In genomic region chrX:133648594-133648993, GRCh38 we compare ENCODE assay signal across 18 cellular contexts.
DNase-seq lines count a peak whose midpoint lies in the region; ATAC-seq, FAIRE-seq and TF ChIP-seq lines count a peak whose summit lies in the region.
"Had no signal": no experiment of that assay in that cellular context is flagged by ENCODE, and none has a peak within 500 bp of the region (broad histone marks: within the 10 kb centered on the region; RNA-seq: fewer than 3 reads in every experiment).

No MANE protein-coding gene starts in this region.

- H3K27me3 Mint-ChIP-seq in GM23338 (ENCODE audit: insufficient read depth, low read depth, poor library complexity) (no peaks in the 10 kb centered on the region), nephron progenitor cell (ENCODE audit: low read depth, poor library complexity) (no peaks in the 10 kb centered on the region)
- H3K27me3 Mint-ChIP-seq: CD4-positive, alpha-beta memory T cell had no signal

- TF ChIP-seq EP300 in H1 (IDR thresholded peaks at IDR 0.05; ENCODE audit: borderline replicate concordance in 1 of 2, low read depth in 2 of 2, low read length in 2 of 2), result no peak

- no peak overlapping the region for H2AK5ac ChIP-seq in H1 (ENCODE audit: low read depth, low read length)

- no peak overlapping the region for H2BK20ac ChIP-seq in H1 (ENCODE audit: low read length)

- TF ChIP-seq CTCF in GM23338 (conservative IDR thresholded peaks at IDR 0.05; ENCODE audit: low read depth in 2 of 2) (no peak), H1 (IDR thresholded peaks at IDR 0.05; ENCODE audit: control extremely low read depth in 1 of 3, insufficient read depth in 1 of 3, low read depth in 1 of 3, low read length in 3 of 3) (no peak), nephron progenitor cell (IDR thresholded peaks at IDR 0.05) (no peak), gastrocnemius medialis (IDR thresholded peaks at IDR 0.05 in 4 of 5, conservative IDR thresholded peaks at IDR 0.05 in 1 of 5) (no peak)

- no peak overlapping the region for H4K91ac ChIP-seq in H1 (replicated peaks; ENCODE audit: insufficient read length, low read length)

- peak overlapping the region; percentile 92 for H2BK12ac ChIP-seq in H1 (ENCODE audit: low read depth, low read length)

- no peaks in the 10 kb centered on the region for H3K27me3 ChIP-seq in GM23338 (ENCODE audit: insufficient read depth)
- H3K27me3 ChIP-seq in H1 (replicated peaks in 1 of 4; ENCODE audit: control insufficient read depth in 3 of 4, extremely low read depth in 1 of 4, insufficient read depth in 3 of 4, low read length in 3 of 4), result no peaks in the 10 kb centered on the region
- H3K27me3 ChIP-seq in gastrocnemius medialis, result no peaks in the 10 kb centered on the region

- TF ChIP-seq RAD21 in H1 (IDR thresholded peaks at IDR 0.05 in 1 of 2, conservative IDR thresholded peaks at IDR 0.05 in 1 of 2; ENCODE audit: low read depth in 2 of 2, low read length in 2 of 2), result no peak

- no peaks in the 10 kb centered on the region for H3K9me2 ChIP-seq in GM23338 (ENCODE audit: insufficient read depth)

- 0 out of 2 replicates have a peak overlapping the region, but pooled peaks have one; percentile 52 for H2BK5ac ChIP-seq in H1 (ENCODE audit: low read depth, low read length)

- H2BK120ac ChIP-seq in H1 (replicated peaks; ENCODE audit: low read depth, low read length), result peak overlapping the region; percentile 2

- CTCF ChIA-PET in H1 (lab: Charles Lee; ENCODE audit: partially characterized antibody), result interaction anchor here (0.6 kb wide), 2 partner anchors 30 to 60 kb away, joined by 3 read pairs; no protein-coding TSS in a partner anchor

- H3K4me3 ChIP-seq in GM23338 (no peak overlapping the region), H1 (ENCODE audit: extremely low read depth in 1 of 4, insufficient read depth in 2 of 4, low read depth in 3 of 4, low read length in 4 of 4) (no peak overlapping the region), gastrocnemius medialis (no peak overlapping the region)
- H3K4me3 ChIP-seq: BLaER1, HAP-1 had no signal

- TF ChIP-seq POLR2A in H1 (IDR thresholded peaks at IDR 0.05; ENCODE audit: control extremely low read depth in 1 of 2, low read depth in 2 of 2, low read length in 2 of 2), result no peak
- TF ChIP-seq POLR2A in gastrocnemius medialis (IDR thresholded peaks at IDR 0.05), result no peak

- no peak overlapping the region for H3K18ac ChIP-seq in H1 (ENCODE audit: extremely low read depth, low read length)

- POLR2A ChIA-PET in H1 (lab: Charles Lee; ENCODE audit: partially characterized antibody), result interaction anchor here (0.8 kb wide), 1 partner anchor 9 kb away, joined by 3 read pairs; no protein-coding TSS in a partner anchor

- no peaks in the 10 kb centered on the region for H3K79me1 ChIP-seq in H1 (ENCODE audit: low read depth, low read length)

- peak overlapping the region; percentile 71; the same call in 1 of the 2 replicates for H3K27ac ChIP-seq in GM23338 (ENCODE audit: low read depth)
- H3K27ac ChIP-seq in H1 (ENCODE audit: low read depth, low read length), result no peak overlapping the region
- peak overlapping the region in 1 of 4 donors; percentile 27 for H3K27ac ChIP-seq in gastrocnemius medialis
- H3K27ac ChIP-seq: 22Rv1, BLaER1 had no signal

- H3K4me1 Mint-ChIP-seq in GM23338, result peaks cover 38% of the 10 kb centered on the region
- H3K4me1 Mint-ChIP-seq in nephron progenitor cell, result peaks cover 15% of the 10 kb centered on the region
- H3K4me1 Mint-ChIP-seq: CD4-positive, alpha-beta memory T cell; IgD-negative memory B cell had no signal

- no peak overlapping the region; the same call in 1 of the 2 replicates for H3K4me2 ChIP-seq in GM23338
- no peak overlapping the region for H3K4me2 ChIP-seq in H1 (ENCODE audit: insufficient read depth in 1 of 2, low read depth in 2 of 2, low read length in 2 of 2)
- H3K4me2 ChIP-seq: BLaER1 had no signal

- H3K4ac ChIP-seq in H1 (replicated peaks; ENCODE audit: insufficient read length, low read depth, low read length), result no peak overlapping the region

- in situ Hi-C loops in gastrocnemius medialis (cut with MboI; ENCODE audit: low sequenced_read_pairs in 4 of 4), result no loop called here

- H3K36me3 ChIP-seq in GM23338 (ENCODE audit: insufficient read depth), result no peaks in the 10 kb centered on the region
- no peaks in the 10 kb centered on the region for H3K36me3 ChIP-seq in H1 (ENCODE audit: control insufficient read depth in 2 of 4, insufficient read depth in 4 of 4, low read length in 3 of 4)
- no peaks in the 10 kb centered on the region for H3K36me3 ChIP-seq in gastrocnemius medialis
- H3K36me3 ChIP-seq: BLaER1, HAP-1 had no signal

- H3K14ac ChIP-seq in H1 (ENCODE audit: insufficient read length), result no peak overlapping the region

- H3K9me3 ChIP-seq in H1 (ENCODE audit: insufficient read depth in 2 of 2, low read depth in 1 of 2, low read length in 1 of 2) (no peaks in the 10 kb centered on the region), gastrocnemius medialis (no peaks in the 10 kb centered on the region)
- H3K9me3 ChIP-seq: BLaER1, HAP-1 had no signal

- H3K4me1 ChIP-seq in GM23338 (ENCODE audit: insufficient read depth), result peaks cover 10% of the 10 kb centered on the region
- peaks cover 0 to 17% (median 4%) of the 10 kb centered on the region in 4 experiments; a peak in 5 of 7 replicates for H3K4me1 ChIP-seq in H1 (replicated peaks in 1 of 4; ENCODE audit: control insufficient read depth in 3 of 4, insufficient read depth in 4 of 4, low read length in 3 of 4)
- peaks cover 0 to 3% of the 10 kb centered on the region in 2 donors for H3K4me1 ChIP-seq in gastrocnemius medialis
- H3K4me1 ChIP-seq: BLaER1 had no signal

- DNase-seq in GM23338 (ENCODE audit: low spot score) (no peak), H1 (ENCODE audit: low read depth in 1 of 2, low spot score in 2 of 2) (no peak), nephron progenitor cell (no peak), gastrocnemius medialis (no peak), epidermal melanocyte (ENCODE audit: insufficient read length, low spot score) (no peak), NCI-H748 (lab: John Stamatoyannopoulos, UW; ENCODE audit: unreplicated experiment) (no peak)
- DNase-seq: Calu3; CD4-positive, alpha-beta memory T cell; DMS79 treated with DMSO at 0.1 percent for 48 hours; GF-D8; GOT3 had no signal

- H3K23ac ChIP-seq in H1 (ENCODE audit: insufficient read length), result no peak overlapping the region

- intact Hi-C loops in gastrocnemius medialis (cut with DNase I; ENCODE audit: low total_unique reads), result no loop called here

- no peak overlapping the region for H3K27ac Mint-ChIP-seq in GM23338
- peak overlapping the region; percentile 1 for H3K27ac Mint-ChIP-seq in nephron progenitor cell
- H3K27ac Mint-ChIP-seq: CD4-positive, alpha-beta memory T cell; IgD-negative memory B cell had no signal

- no peak overlapping the region for H4K8ac ChIP-seq in H1 (ENCODE audit: extremely low read depth, insufficient read depth, low read length)

- ATAC-seq in GM23338 (no peak), gastrocnemius medialis (peak; percentile 66 to 71), HG02981 (IDR thresholded peaks at IDR 0.05; ENCODE audit: unreplicated experiment) (no peak)
- ATAC-seq: HepG2 had no signal

- H3K56ac ChIP-seq in H1 (replicated peaks; ENCODE audit: insufficient read length, low read depth, low read length), result no peak overlapping the region

- no peak overlapping the region for H3K9ac ChIP-seq in H1 (replicated peaks in 1 of 4; ENCODE audit: extremely low read depth in 1 of 4, low read depth in 3 of 4, low read length in 3 of 4)
- H3K9ac ChIP-seq: BLaER1 had no signal

- H3K9me3 Mint-ChIP-seq in GM23338 (no peaks in the 10 kb centered on the region), nephron progenitor cell (no peaks in the 10 kb centered on the region)
- H3K9me3 Mint-ChIP-seq: CD14-positive monocyte; CD4-positive, alpha-beta memory T cell; IgD-negative memory B cell had no signal

- no peaks in the 10 kb centered on the region; the same call in 2 of the 3 replicates for H3K36me3 Mint-ChIP-seq in GM23338 (ENCODE audit: low read depth)
- peaks cover 10% of the 10 kb centered on the region for H3K36me3 Mint-ChIP-seq in nephron progenitor cell (ENCODE audit: low read depth)
- H3K36me3 Mint-ChIP-seq: CD14-positive monocyte; CD4-positive, alpha-beta memory T cell; IgD-negative memory B cell had no signal

- no peaks in the 10 kb centered on the region for H4K20me1 ChIP-seq in GM23338 (replicated peaks; ENCODE audit: insufficient read depth)
- no peaks in the 10 kb centered on the region for H4K20me1 ChIP-seq in H1 (replicated peaks in 1 of 2; ENCODE audit: control insufficient read depth in 1 of 2, insufficient read depth in 2 of 2, low read length in 2 of 2)

- H3K79me2 ChIP-seq in GM23338 (replicated peaks; ENCODE audit: insufficient read depth) (no peaks in the 10 kb centered on the region), H1 (ENCODE audit: control insufficient read depth in 1 of 2, insufficient read depth in 2 of 2, low read length in 2 of 2) (no peaks in the 10 kb centered on the region)

- no peaks in the 10 kb centered on the region for H3K23me2 ChIP-seq in H1 (ENCODE audit: low read depth, low read length)

- no peak overlapping the region for H4K5ac ChIP-seq in H1 (ENCODE audit: insufficient read length, low read depth, low read length)

- H2AFZ ChIP-seq in GM23338 (no peak overlapping the region), H1 (ENCODE audit: low read length) (no peak overlapping the region)

- H2BK15ac ChIP-seq in H1 (ENCODE audit: low read length), result no peak overlapping the region

- H3K4me3 Mint-ChIP-seq in GM23338 (no peak overlapping the region), nephron progenitor cell (no peak overlapping the region)
- H3K4me3 Mint-ChIP-seq: CD14-positive monocyte; CD4-positive, alpha-beta memory T cell; IgD-negative memory B cell had no signal

- no peaks in the 10 kb centered on the region for H3F3A ChIP-seq in GM23338 (replicated peaks; ENCODE audit: low read depth)

- 88% methylated on average over 4 of the region's 4 CpGs; no CpG with 5 or more reads in 1 of the 2 experiments for whole genome bisulfite sequencing in H1 (ENCODE audit: extremely low coverage in 1 of 2, insufficient coverage in 1 of 2, insufficient read length in 1 of 2, insufficient replicate concordance in 2 of 2, low coverage in 1 of 2, low lambda C conversion rate in 2 of 2, missing lambda C conversion rate in 1 of 2), 2 experiments

- FAIRE-seq in H1 (lab: Jason Lieb, UNC), result no peak
- FAIRE-seq: HepG2 had no signal

TF ChIP-seq in GM23338, 12 proteins besides CTCF, POLR2A, EP300 and RAD21:
- no peak for TF ChIP-seq ZNF331 (CRISPR knock-in tag; IDR thresholded peaks at IDR 0.05; ENCODE audit: low read depth)

TF ChIP-seq in H1, 55 proteins besides CTCF, POLR2A, EP300 and RAD21:
- TF ChIP-seq CHD2 (IDR thresholded peaks at IDR 0.05; ENCODE audit: low read length) (no peak), KDM4A (IDR thresholded peaks at IDR 0.05; ENCODE audit: low read depth, low read length, severe bottlenecking) (no peak), TCF12 (IDR thresholded peaks at IDR 0.05; ENCODE audit: low read depth, low read length) (no peak), ATF3 (IDR thresholded peaks at IDR 0.05; ENCODE audit: insufficient read depth, low read depth, low read length) (no peak), ASH2L (IDR thresholded peaks at IDR 0.05; ENCODE audit: low read length) (no peak)

Comparison
In these comparisons a context has a peak if more than half of its experiments do, and no peak if none do; other contexts are left out.
1. ATAC-seq: peak in gastrocnemius medialis (2 of 2); none in GM23338 (single experiment) and HG02981 (single experiment).